ENCODE assay signal across 25 cellular contexts in genomic region chr7:128882134-128882533, GRCh38. TPM values are rescaled to one million over a fixed set of nuclear protein-coding genes. Genes with fewer than 3 reads are reported as not detected.
DNase-seq lines count a peak whose midpoint lies in the region; ATAC-seq, FAIRE-seq and TF ChIP-seq lines count a peak whose summit lies in the region.
"Had no signal": no experiment of that assay in that cellular context is flagged by ENCODE, and none has a peak within 500 bp of the region (broad histone marks: within the 10 kb centered on the region; RNA-seq: fewer than 3 reads in every experiment).

No MANE protein-coding gene starts in this region.

- no peak overlapping the region for H3K4me2 ChIP-seq in K562 (ENCODE audit: insufficient read depth, low read length)

- BruUV-seq in K562 (replicated peaks; lab: Mats Ljungman, UMichigan): no TSS peak

- H3K36me3 ChIP-seq in heart right ventricle (no peaks in the 10 kb centered on the region), K562 (ENCODE audit: control insufficient read depth, insufficient read depth, low read length) (no peaks in the 10 kb centered on the region), mucosa of descending colon (ENCODE audit: low read depth) (no peaks in the 10 kb centered on the region)
- H3K36me3 ChIP-seq: MG63 had no signal

- H3K9me3 ChIP-seq in heart right ventricle: no peaks in the 10 kb centered on the region
- H3K9me3 ChIP-seq in K562 (replicated peaks; ENCODE audit: control insufficient read depth, insufficient read depth, low read depth, low read length): no peaks in the 10 kb centered on the region; the same call in 1 of the 2 replicates
- H3K9me3 ChIP-seq in mucosa of descending colon: no peaks in the 10 kb centered on the region
- H3K9me3 ChIP-seq: MG63 had no signal

- DNase-seq in Right ventricle myocardium inferior (ENCODE audit: missing footprints): peak; percentile 16
- DNase-seq in heart right ventricle: no peak
- no peak for DNase-seq in K562 (ENCODE audit: extremely low read depth in 1 of 4, low spot score in 3 of 4)
- DNase-seq in mucosa of descending colon: peak in 2 of 3 donors; percentile 3 to 15
- no peak for DNase-seq in HuH-7 (ENCODE audit: low spot score)
- no peak for DNase-seq in ureter (ENCODE audit: low spot score)
- DNase-seq: DMS79 treated with DMSO at 0.1 percent for 48 hours, GF-D8, KBM-7, MG63, NCI-H1105 treated with DMSO at 0.1 percent for 48 hours, NCI-H146, NCI-H1930, NCI-H2107, NCI-H524, NCI-H748 treated with DMSO at 0.1 percent for 48 hours, PC-3, SHP77 had no signal

- no peak overlapping the region for H2AFZ ChIP-seq in K562 (ENCODE audit: low read depth, low read length)

- intact Hi-C loops in Right ventricle myocardium inferior (cut with DNase I) (loop anchor here (5.0 kb wide), 3 partner anchors 90 to 405 kb away; partner anchors contain the start of genes CCDC136 and METTL2B), heart right ventricle (cut with DNase I) (loop anchor here in 9 of 10 donors (5.0 to 10.0 kb wide), 7 partner anchors 87 to 410 kb away; partner anchors contain the start of genes CCDC136 (in 1 of the 9) and METTL2B (in 1 of the 9)), K562 (cut with micrococcal nuclease) (loop anchor here (2.0 to 5.0 kb wide), 3 partner anchors 90 to 405 kb away; partner anchors contain the start of genes CCDC136, GARIN1A and METTL2B), mucosa of descending colon (cut with DNase I, micrococcal nuclease) (no loop called here)

- H3K4me3 ChIP-seq in heart right ventricle: no peak overlapping the region
- no peak overlapping the region for H3K4me3 ChIP-seq in K562
- no peak overlapping the region for H3K4me3 ChIP-seq in mucosa of descending colon
- H3K4me3 ChIP-seq: MG63 had no signal

- H3K27ac ChIP-seq in heart right ventricle (no peak overlapping the region), K562 (ENCODE audit: extremely low read depth, low read depth, low read length) (no peak overlapping the region)
- H3K27ac ChIP-seq: 22Rv1 had no signal

- no peak for FAIRE-seq in K562 (lab: Jason Lieb, UNC)
- FAIRE-seq: H54, HepG2 had no signal

- 89 to 92% methylated on average over 8 of the region's 8 CpGs for whole genome bisulfite sequencing in heart right ventricle, 2 donors
- WGBS in K562 (ENCODE audit: insufficient coverage, low coverage, missing lambda C conversion rate): 39% methylated on average over 8 of the region's 8 CpGs

- H3K27me3 ChIP-seq in heart right ventricle (peaks cover 0 to 3% (median 0%) of the 10 kb centered on the region in 7 donors), K562 (ENCODE audit: control insufficient read depth in 2 of 2, insufficient read depth in 2 of 2, low read length in 2 of 2) (peaks cover 0 to 8% of the 10 kb centered on the region in 2 experiments; a peak in 2 of 5 replicates)
- H3K27me3 ChIP-seq: MG63 had no signal

- peaks cover 0 to 15% (median 0%) of the 10 kb centered on the region in 9 donors for H3K4me1 ChIP-seq in heart right ventricle
- peaks cover 0 to 57% of the 10 kb centered on the region in 2 experiments; a peak in 3 of 5 replicates for H3K4me1 ChIP-seq in K562 (replicated peaks in 1 of 2; ENCODE audit: control insufficient read depth in 2 of 2, insufficient read depth in 2 of 2, low read length in 2 of 2)
- no peaks in the 10 kb centered on the region for H3K4me1 ChIP-seq in mucosa of descending colon (ENCODE audit: low read depth)

- H3K9ac ChIP-seq in K562 (ENCODE audit: insufficient read depth in 1 of 2, low read depth in 2 of 2, low read length in 2 of 2): no peak overlapping the region

- no peak for TF ChIP-seq CTCF in heart right ventricle (IDR thresholded peaks at IDR 0.05)
- no peak for TF ChIP-seq CTCF in K562 (IDR thresholded peaks at IDR 0.05 in 2 of 3, conservative IDR thresholded peaks at IDR 0.05 in 1 of 3; ENCODE audit: insufficient read depth in 2 of 3, low read depth in 1 of 3, low read length in 3 of 3)
- no peak for TF ChIP-seq CTCF in mucosa of descending colon (IDR thresholded peaks at IDR 0.05)

- H4K20me1 ChIP-seq in K562 (replicated peaks; ENCODE audit: control insufficient read depth, insufficient read depth, low read length): no peaks in the 10 kb centered on the region; the same call in 1 of the 2 replicates

- TF ChIP-seq RAD21 in K562 (CRISPR knock-in tag; conservative IDR thresholded peaks at IDR 0.05 in 1 of 2, IDR thresholded peaks at IDR 0.05 in 1 of 2): no peak

- CTCF ChIA-PET in K562 (lab: Yijun Ruan, JAX; ENCODE audit: low intra/inter-chr PET ratio): interaction anchor here (0.7 kb wide), 1 partner anchor 455 kb away, joined by 3 read pairs; no protein-coding TSS in a partner anchor

- no peak for ATAC-seq in Right ventricle myocardium inferior
- ATAC-seq in heart right ventricle: no peak
- no peak for ATAC-seq in K562
- no peak for ATAC-seq in mucosa of descending colon
- no peak for ATAC-seq in GM21381 (IDR thresholded peaks at IDR 0.05; ENCODE audit: unreplicated experiment)
- ATAC-seq: HepG2, PC-3 had no signal

- no peaks in the 10 kb centered on the region for H3K9me1 ChIP-seq in K562 (ENCODE audit: control insufficient read depth, insufficient read depth, low read length)

- in situ Hi-C loops in K562 (cut with MboI): loop anchor here (5.0 kb wide), 2 partner anchors 205 to 270 kb away; no protein-coding TSS in a partner anchor

- TF ChIP-seq EP300 in K562 (IDR thresholded peaks at IDR 0.05; ENCODE audit: low read length): no peak

- H3K79me2 ChIP-seq in K562 (ENCODE audit: control insufficient read depth, insufficient read depth, low read length): no peaks in the 10 kb centered on the region

- POLR2A ChIA-PET in K562 (lab: Yijun Ruan, JAX): interaction anchor here (0.6 to 2.1 kb wide), 2 partner anchors 19 to 478 kb away, joined by 4 to 9 read pairs; partner anchors contain the start of gene ATP6V1F

- TF ChIP-seq POLR2A in K562 (conservative IDR thresholded peaks at IDR 0.05): no peak

RNA-seq across cellular contexts. Expression of gene ATP6V1F, which starts 19.5 kb away (rescaled TPM):
- total RNA-seq in Right ventricle myocardium inferior: 128 TPM
- 100 to 1,000 TPM in 9 of 10 donors, 10 to 100 TPM in 1; 96.7 to 168 (median 124) TPM for total RNA-seq in heart right ventricle
- polyA plus RNA-seq in heart right ventricle: 100 to 1,000 TPM; 153 to 189 TPM
- 21.6 and 54.5 TPM in 2 replicates for total RNA-seq in K562 (2011; cell fraction: chromatin; rRNA removed; ENCODE audit: low replicate concordance)
- total RNA-seq in K562 (2011; cell fraction: nucleolus; rRNA removed): 72.7 and 74.7 TPM in 2 replicates
- 70.9 and 89.2 TPM in 2 replicates for total RNA-seq in K562 (2011; cell fraction: nucleoplasm; rRNA removed)
- 265 and 341 TPM in 2 replicates for total RNA-seq in K562 (2014; rRNA removed)
- 174 and 206 TPM in 2 replicates for total RNA-seq in K562 (2014; rRNA removed; fragmentation: Illumina TruSeq; extraction: Trizol)
- total RNA-seq in K562 (2015; rRNA removed; fragmentation: Illumina TruSeq; extraction: Trizol): 332 and 336 TPM in 2 replicates
- 378 and 393 TPM in 2 replicates for total RNA-seq in K562 (2021)
- 507 and 542 TPM in 2 replicates for polyA plus RNA-seq in K562 (2011; rRNA removed)
- polyA plus RNA-seq in K562 (2011; cell fraction: cytosol; rRNA removed): 869 and 1,641 TPM in 2 replicates
- 256 and 267 TPM in 2 replicates for polyA plus RNA-seq in K562 (2011; cell fraction: nucleus; rRNA removed)
- 454 and 820 TPM in 2 replicates for polyA plus RNA-seq in K562 (2012)
- polyA plus RNA-seq in K562 (2014; fragmentation: Illumina TruSeq; extraction: Trizol): 604 and 714 TPM in 2 replicates
- polyA plus RNA-seq in K562 (2014; fragmentation: Nextera tagmentation; extraction: Ambion mirVana): 1,000 to 10,000 TPM in 1 of 2 experiments, 100 to 1,000 TPM in 1; 733 to 1,123 TPM
- polyA plus RNA-seq in K562 (2014; rRNA removed): 568 and 645 TPM in 2 replicates
- 83.2 and 101 TPM in 2 replicates for polyA minus RNA-seq in K562 (2011; rRNA and poly(A)+ RNA removed)
- 93.9 and 97.2 TPM in 2 replicates for polyA minus RNA-seq in K562 (2011; cell fraction: cytosol; rRNA and poly(A)+ RNA removed)
- polyA minus RNA-seq in K562 (2011; cell fraction: nucleus; rRNA and poly(A)+ RNA removed): 35.3 and 68.5 TPM in 2 replicates
- total RNA-seq in mucosa of descending colon: 10 to 100 TPM; 55.6 to 85.5 (median 82.4) TPM
- total RNA-seq in ureter: 133 TPM

RNA-seq across cellular contexts. Expression of gene KCP, which starts 28.4 kb away (rescaled TPM):
- total RNA-seq in Right ventricle myocardium inferior: 0.11 TPM
- total RNA-seq in heart right ventricle: under 1 TPM; 0.09 to 0.42 (median 0.27) TPM
- under 1 TPM; 0.23 to 0.44 TPM for polyA plus RNA-seq in heart right ventricle
- total RNA-seq in K562 (2011; cell fraction: chromatin; rRNA removed; ENCODE audit: low replicate concordance): 0.19 and 2.1 TPM in 2 replicates
- 0.79 and 1.3 TPM in 2 replicates for total RNA-seq in K562 (2011; cell fraction: nucleolus; rRNA removed)
- total RNA-seq in K562 (2011; cell fraction: nucleoplasm; rRNA removed): 0.73 and 0.84 TPM in 2 replicates
- total RNA-seq in K562 (2014; rRNA removed): 0.09 TPM in 1 of 2 replicates, not detected in the other
- not detected in 2 replicates for total RNA-seq in K562 (2014; rRNA removed; fragmentation: Illumina TruSeq; extraction: Trizol)
- total RNA-seq in K562 (2015; rRNA removed; fragmentation: Illumina TruSeq; extraction: Trizol): 0.15 TPM in 1 of 2 replicates, not detected in the other
- total RNA-seq in K562 (2021): 0.16 TPM in 1 of 2 replicates, not detected in the other
- 0.07 and 0.09 TPM in 2 replicates for polyA plus RNA-seq in K562 (2011; rRNA removed)
- polyA plus RNA-seq in K562 (2011; cell fraction: cytosol; rRNA removed): 0.15 TPM in 1 of 2 replicates, not detected in the other
- polyA plus RNA-seq in K562 (2011; cell fraction: nucleus; rRNA removed): 0.86 and 1.5 TPM in 2 replicates
- polyA plus RNA-seq in K562 (2012): 0.34 and 3.9 TPM in 2 replicates
- not detected in 2 replicates for polyA plus RNA-seq in K562 (2014; fragmentation: Illumina TruSeq; extraction: Trizol)
- polyA plus RNA-seq in K562 (2014; fragmentation: Nextera tagmentation; extraction: Ambion mirVana): under 1 TPM; 0.06 to 0.17 TPM
- polyA plus RNA-seq in K562 (2014; rRNA removed): 0.09 and 0.15 TPM in 2 replicates
- polyA minus RNA-seq in K562 (2011; rRNA and poly(A)+ RNA removed): 0.11 TPM in 1 of 2 replicates, not detected in the other
- not detected in 2 replicates for polyA minus RNA-seq in K562 (2011; cell fraction: cytosol; rRNA and poly(A)+ RNA removed)
- polyA minus RNA-seq in K562 (2011; cell fraction: nucleus; rRNA and poly(A)+ RNA removed): 0.54 and 0.67 TPM in 2 replicates
- total RNA-seq in mucosa of descending colon: 1 to 10 TPM in 2 of 3 donors, under 1 TPM in 1; 0.47 to 1.7 (median 1.4) TPM
- 14.5 TPM for total RNA-seq in ureter
- polyA plus RNA-seq: CD8-positive, alpha-beta memory T cell had no signal

RNA-seq across cellular contexts. Expression of gene FLNC, which starts 51.9 kb away (rescaled TPM):
- total RNA-seq in Right ventricle myocardium inferior: 905 TPM
- 1,000 to 10,000 TPM in 6 of 10 donors, 100 to 1,000 TPM in 4; 364 to 2,445 (median 1,303) TPM for total RNA-seq in heart right ventricle
- 1,000 to 10,000 TPM in 1 of 2 donors, 100 to 1,000 TPM in 1; 223 to 1,054 TPM for polyA plus RNA-seq in heart right ventricle
- 62.5 and 206 TPM in 2 replicates for total RNA-seq in K562 (2011; cell fraction: chromatin; rRNA removed; ENCODE audit: low replicate concordance)
- 132 and 134 TPM in 2 replicates for total RNA-seq in K562 (2011; cell fraction: nucleolus; rRNA removed)
- 72.1 and 81.0 TPM in 2 replicates for total RNA-seq in K562 (2011; cell fraction: nucleoplasm; rRNA removed)
- total RNA-seq in K562 (2014; rRNA removed): 60.7 and 94.5 TPM in 2 replicates
- total RNA-seq in K562 (2014; rRNA removed; fragmentation: Illumina TruSeq; extraction: Trizol): 11.4 and 18.2 TPM in 2 replicates
- total RNA-seq in K562 (2015; rRNA removed; fragmentation: Illumina TruSeq; extraction: Trizol): 28.8 and 33.3 TPM in 2 replicates
- 148 and 155 TPM in 2 replicates for total RNA-seq in K562 (2021)
- 10.3 and 11.4 TPM in 2 replicates for polyA plus RNA-seq in K562 (2011; rRNA removed)
- 11.4 and 26.8 TPM in 2 replicates for polyA plus RNA-seq in K562 (2011; cell fraction: cytosol; rRNA removed)
- polyA plus RNA-seq in K562 (2011; cell fraction: nucleus; rRNA removed): 58.5 and 126 TPM in 2 replicates
- 66.6 and 106 TPM in 2 replicates for polyA plus RNA-seq in K562 (2012)
- polyA plus RNA-seq in K562 (2014; fragmentation: Illumina TruSeq; extraction: Trizol): 32.8 and 55.3 TPM in 2 replicates
- 1 to 10 TPM in 1 of 2 experiments, under 1 TPM in 1; 0.90 to 1.1 TPM for polyA plus RNA-seq in K562 (2014; fragmentation: Nextera tagmentation; extraction: Ambion mirVana)
- polyA plus RNA-seq in K562 (2014; rRNA removed): 29.0 and 34.7 TPM in 2 replicates
- 15.1 and 41.9 TPM in 2 replicates for polyA minus RNA-seq in K562 (2011; rRNA and poly(A)+ RNA removed)
- 127 and 146 TPM in 2 replicates for polyA minus RNA-seq in K562 (2011; cell fraction: cytosol; rRNA and poly(A)+ RNA removed)
- 53.1 and 53.6 TPM in 2 replicates for polyA minus RNA-seq in K562 (2011; cell fraction: nucleus; rRNA and poly(A)+ RNA removed)
- 100 to 1,000 TPM in 1 of 3 donors, 10 to 100 TPM in 1, 1 to 10 TPM in 1; 6.9 to 267 (median 15.0) TPM for total RNA-seq in mucosa of descending colon
- 84.1 TPM for total RNA-seq in ureter
- total RNA-seq: B cell; CD8-positive, alpha-beta memory T cell had no signal
- polyA plus RNA-seq: CD14-positive monocyte; CD8-positive, alpha-beta memory T cell; HepG2 had no signal

RNA-seq across cellular contexts. Expression of gene IRF5, which starts 55.6 kb away (rescaled TPM):
- total RNA-seq in Right ventricle myocardium inferior (3.3 TPM), heart right ventricle (1 to 10 TPM in 6 of 10 donors, under 1 TPM in 4; 0.46 to 6.6 (median 1.4) TPM), K562 (2014; rRNA removed) (not detected in 2 replicates), K562 (2014; rRNA removed; fragmentation: Illumina TruSeq; extraction: Trizol) (not detected in 2 replicates), K562 (2015; rRNA removed; fragmentation: Illumina TruSeq; extraction: Trizol) (not detected in 2 replicates), K562 (2021) (0.04 and 0.20 TPM in 2 replicates), mucosa of descending colon (10 to 100 TPM in 1 of 3 donors, 1 to 10 TPM in 2; 6.9 to 10.1 (median 9.0) TPM), ureter (32.0 TPM)
- polyA plus RNA-seq in heart right ventricle (1 to 10 TPM; 1.3 to 2.8 TPM), K562 (2011; rRNA removed) (not detected in 2 replicates), K562 (2014; fragmentation: Illumina TruSeq; extraction: Trizol) (not detected in 2 replicates), K562 (2014; fragmentation: Nextera tagmentation; extraction: Ambion mirVana) (not detected), K562 (2014; rRNA removed) (not detected in 2 replicates)
- total RNA-seq in K562 (2011; cell fraction: chromatin; rRNA removed; ENCODE audit: low replicate concordance): not detected in 2 replicates
- total RNA-seq in K562 (2011; cell fraction: nucleolus; rRNA removed): not detected in 2 replicates
- not detected in 2 replicates for total RNA-seq in K562 (2011; cell fraction: nucleoplasm; rRNA removed)
- polyA plus RNA-seq in K562 (2011; cell fraction: cytosol; rRNA removed): not detected in 2 replicates
- 0.08 and 0.09 TPM in 2 replicates for polyA plus RNA-seq in K562 (2011; cell fraction: nucleus; rRNA removed)
- polyA plus RNA-seq in K562 (2012): 0.10 TPM in 1 of 2 replicates, not detected in the other
- polyA minus RNA-seq in K562 (2011; rRNA and poly(A)+ RNA removed): not detected in 2 replicates
- not detected in 2 replicates for polyA minus RNA-seq in K562 (2011; cell fraction: cytosol; rRNA and poly(A)+ RNA removed)
- polyA minus RNA-seq in K562 (2011; cell fraction: nucleus; rRNA and poly(A)+ RNA removed): not detected in 2 replicates

Comparison
In these comparisons a context has a peak if more than half of its experiments do, and no peak if none do; other contexts are left out.
1. DNase-seq: peak in Right ventricle myocardium inferior (single experiment) and mucosa of descending colon (2 of 3); none in heart right ventricle (0 of 2), K562 (0 of 4), HuH-7 (single experiment) and ureter (single experiment).
2. intact Hi-C loops: an anchor here in Right ventricle myocardium inferior (5.0 kb wide), heart right ventricle (5.0 to 10.0 kb wide) and K562 (2.0 to 5.0 kb wide); none called in mucosa of descending colon.